ENCODE assay signal across 31 cellular contexts in genomic region chr19:950352-951066, GRCh38. TPM values are rescaled to one million over a fixed set of nuclear protein-coding genes. Genes with fewer than 3 reads are reported as not detected.
DNase-seq lines count a peak whose midpoint lies in the region; ATAC-seq and TF ChIP-seq lines count a peak whose summit lies in the region.
"Had no signal": no experiment of that assay in that cellular context is flagged by ENCODE, and none has a peak within 500 bp of the region (broad histone marks: within the 10 kb centered on the region; RNA-seq: fewer than 3 reads in every experiment).

No MANE protein-coding gene starts in this region.

- no peaks in the 10 kb centered on the region for H3K9me3 Mint-ChIP-seq in brain
- no peaks in the 10 kb centered on the region for H3K9me3 Mint-ChIP-seq in progenitor cell of endocrine pancreas (ENCODE audit: low read depth)
- no peaks in the 10 kb centered on the region for H3K9me3 Mint-ChIP-seq in activated naive CD4-positive, alpha-beta T cell treated with anti-CD3 and anti-CD28 coated beads for 36 hours
- H3K9me3 Mint-ChIP-seq: activated CD4-positive, alpha-beta memory T cell treated with anti-CD3 and anti-CD28 coated beads for 36 hours; CD4-positive, CD25-positive, alpha-beta regulatory T cell had no signal

- no peak overlapping the region for H2AFZ ChIP-seq in HCT116 (ENCODE audit: low read depth, low read length, poor library complexity, severe bottlenecking)
- H2AFZ ChIP-seq: PC-9 had no signal

- H3K36me3 Mint-ChIP-seq in brain = peaks cover 6% of the 10 kb centered on the region
- H3K36me3 Mint-ChIP-seq in progenitor cell of endocrine pancreas (ENCODE audit: insufficient read depth) = no peaks in the 10 kb centered on the region
- H3K36me3 Mint-ChIP-seq in activated naive CD4-positive, alpha-beta T cell treated with anti-CD3 and anti-CD28 coated beads for 36 hours (ENCODE audit: low read depth) = no peaks in the 10 kb centered on the region
- H3K36me3 Mint-ChIP-seq: activated CD4-positive, alpha-beta memory T cell treated with anti-CD3 and anti-CD28 coated beads for 36 hours; CD4-positive, CD25-positive, alpha-beta regulatory T cell had no signal

- no peak overlapping the region for H3K27ac ChIP-seq in HCT116 (ENCODE audit: low read depth, low read length)
- H3K27ac ChIP-seq: heart left ventricle, PC-9, thoracic aorta had no signal

- H3K4me1 Mint-ChIP-seq in brain (peaks cover 7% of the 10 kb centered on the region), progenitor cell of endocrine pancreas (ENCODE audit: low read depth) (peaks cover 24% of the 10 kb centered on the region)
- H3K4me1 Mint-ChIP-seq in activated naive CD4-positive, alpha-beta T cell treated with anti-CD3 and anti-CD28 coated beads for 36 hours (ENCODE audit: low read depth) = peaks cover 8% of the 10 kb centered on the region

- 0 out of 2 replicates have a peak, but pooled peaks cover 4% of the 10 kb centered on the region for H3K36me3 ChIP-seq in GM06990 (ENCODE audit: control insufficient read depth, insufficient read depth, low read length)
- no peaks in the 10 kb centered on the region; a peak in 1 of 4 replicates for H3K36me3 ChIP-seq in HCT116 (ENCODE audit: control insufficient read depth in 1 of 2, insufficient read depth in 2 of 2, low read length in 2 of 2)
- H3K36me3 ChIP-seq: thoracic aorta had no signal

- CTCF ChIA-PET in HCT116 (lab: Charles Lee) = no interaction called here
- CTCF ChIA-PET in activated naive CD4-positive, alpha-beta T cell treated with anti-CD3 and anti-CD28 coated beads for 36 hours (lab: Charles Lee) = no interaction called here

- H3K4me1 ChIP-seq in HCT116 (ENCODE audit: control insufficient read depth in 1 of 2, insufficient read depth in 2 of 2, low read length in 2 of 2) = peaks cover 47 to 70% of the 10 kb centered on the region in 2 experiments

- TF ChIP-seq CTCF in GM06990 (IDR thresholded peaks at IDR 0.05; ENCODE audit: insufficient read depth, low read length, poor library complexity, severe bottlenecking) (peak; percentile 3), HCT116 (IDR thresholded peaks at IDR 0.05 in 2 of 3, conservative IDR thresholded peaks at IDR 0.05 in 1 of 3; ENCODE audit: borderline replicate concordance in 1 of 3, insufficient read depth in 1 of 3, low read depth in 2 of 3, low read length in 2 of 3) (no peak), brain (conservative IDR thresholded peaks at IDR 0.05) (no peak), progenitor cell of endocrine pancreas (IDR thresholded peaks at IDR 0.05; ENCODE audit: unreplicated experiment) (no peak)

- TF ChIP-seq POLR2A in HCT116 (IDR thresholded peaks at IDR 0.05; ENCODE audit: borderline replicate concordance, extremely low read depth, insufficient read depth, insufficient read length) = no peak

- no peaks in the 10 kb centered on the region for H3K9me2 ChIP-seq in HCT116 (ENCODE audit: insufficient read depth)

- BruUV-seq in HCT116 (replicated peaks; lab: Mats Ljungman, UMichigan) = no TSS peak

- intact Hi-C loops in HCT116 (cut with micrococcal nuclease) = no loop called here
- intact Hi-C loops in activated naive CD4-positive, alpha-beta T cell treated with anti-CD3 and anti-CD28 coated beads for 36 hours (cut with micrococcal nuclease) = no loop called here

- DNase-seq in GM06990 (ENCODE audit: extremely low read depth, insufficient read length) = no peak
- no peak for DNase-seq in HCT116 (ENCODE audit: low read depth, low spot score)
- no peak for DNase-seq in progenitor cell of endocrine pancreas (ENCODE audit: low spot score, unreplicated experiment)
- DNase-seq in activated naive CD4-positive, alpha-beta T cell treated with anti-CD3 and anti-CD28 coated beads for 36 hours = no peak
- DNase-seq in NCI-H1436 treated with DMSO at 0.1 percent for 48 hours (lab: John Stamatoyannopoulos, UW) = no peak
- no peak for DNase-seq in pons (ENCODE audit: low spot score)
- DNase-seq: activated CD4-positive, alpha-beta memory T cell treated with anti-CD3 and anti-CD28 coated beads for 36 hours; activated CD4-positive, CD25-positive, alpha-beta regulatory T cell; activated effector memory CD4-positive, alpha-beta T cell treated with Interleukin-2 at 50 U/mL for 16 hours; body of pancreas; CD4-positive, CD25-positive, alpha-beta regulatory T cell; effector CD8-positive, alpha-beta T cell; erythroblast; foreskin fibroblast; H7; heart left ventricle; left cardiac atrium; NCI-H2081 treated with DMSO at 0.1 percent for 48 hours; NCI-H446; occipital lobe; PC-9; SHP77 treated with DMSO at 0.1 percent for 48 hours; stimulated activated CD4-positive, alpha-beta T cell treated with anti-CD3 and anti-CD28 coated beads, Interleukin-2, amount 100 ng/mL, for 48 hours; stimulated activated naive CD4-positive, alpha-beta T cell treated with Interleukin-2 at 50 U/mL for 16 hours; SW 1271 had no signal

- H3K27me3 ChIP-seq in GM06990 (replicated peaks; ENCODE audit: control insufficient read depth, insufficient read depth, low read length) (no peaks in the 10 kb centered on the region), HCT116 (ENCODE audit: insufficient read depth, low read length) (no peaks in the 10 kb centered on the region)
- H3K27me3 ChIP-seq: body of pancreas, heart left ventricle had no signal

- H3K27ac Mint-ChIP-seq in brain (peak overlapping the region in 3 of 5 experiments; percentile 9 to 69 (median 62)), progenitor cell of endocrine pancreas (peak overlapping the region; percentile 81)
- no peak overlapping the region for H3K27ac Mint-ChIP-seq in activated naive CD4-positive, alpha-beta T cell treated with anti-CD3 and anti-CD28 coated beads for 36 hours
- H3K27ac Mint-ChIP-seq: activated CD4-positive, alpha-beta memory T cell treated with anti-CD3 and anti-CD28 coated beads for 36 hours; CD4-positive, CD25-positive, alpha-beta regulatory T cell had no signal

- H3K4me3 Mint-ChIP-seq in brain (no peak overlapping the region), progenitor cell of endocrine pancreas (ENCODE audit: low read depth) (no peak overlapping the region)
- H3K4me3 Mint-ChIP-seq in activated naive CD4-positive, alpha-beta T cell treated with anti-CD3 and anti-CD28 coated beads for 36 hours = no peak overlapping the region
- H3K4me3 Mint-ChIP-seq: activated CD4-positive, alpha-beta memory T cell treated with anti-CD3 and anti-CD28 coated beads for 36 hours; CD4-positive, CD25-positive, alpha-beta regulatory T cell had no signal

- peaks cover 14% of the 10 kb centered on the region for H3K79me2 ChIP-seq in HCT116 (ENCODE audit: insufficient read depth, low read length)

- H3K27me3 Mint-ChIP-seq in brain = no peaks in the 10 kb centered on the region
- no peaks in the 10 kb centered on the region for H3K27me3 Mint-ChIP-seq in progenitor cell of endocrine pancreas
- H3K27me3 Mint-ChIP-seq in activated naive CD4-positive, alpha-beta T cell treated with anti-CD3 and anti-CD28 coated beads for 36 hours (ENCODE audit: low read depth) = no peaks in the 10 kb centered on the region
- H3K27me3 Mint-ChIP-seq: activated CD4-positive, alpha-beta memory T cell treated with anti-CD3 and anti-CD28 coated beads for 36 hours; CD4-positive, CD25-positive, alpha-beta regulatory T cell had no signal

- no peaks in the 10 kb centered on the region for H3K9me3 ChIP-seq in HCT116 (ENCODE audit: control insufficient read depth in 1 of 2, insufficient read depth in 1 of 2, low read depth in 1 of 2, low read length in 2 of 2)
- H3K9me3 ChIP-seq: body of pancreas, heart left ventricle, thoracic aorta had no signal

- POLR2A ChIA-PET in HCT116 (lab: Charles Lee) = no interaction called here

- RAD21 ChIA-PET in HCT116 (lab: Charles Lee; ENCODE audit: low non-redundant PET in 1 of 2, low total read pairs in 2 of 2, uncharacterized antibody in 2 of 2, unreplicated experiment in 2 of 2) = interaction anchor here in 1 of 2 experiments (0.6 kb wide), 1 partner anchor 185 kb away, joined by 3 read pairs; no protein-coding TSS in a partner anchor

- TF ChIP-seq RAD21 in HCT116 (IDR thresholded peaks at IDR 0.05; ENCODE audit: low read depth) = no peak

- no peaks in the 10 kb centered on the region for H4K20me1 ChIP-seq in HCT116 (ENCODE audit: insufficient read depth)

- ATAC-seq in HCT116 = no peak
- ATAC-seq in HG03457 (IDR thresholded peaks at IDR 0.05; ENCODE audit: unreplicated experiment) = no peak
- ATAC-seq: body of pancreas, heart left ventricle, left cardiac atrium had no signal

- H3K4me3 ChIP-seq in GM06990 (replicated peaks; ENCODE audit: low read depth, low read length) = peak overlapping the region; percentile 45
- no peak overlapping the region for H3K4me3 ChIP-seq in HCT116 (replicated peaks in 1 of 2; ENCODE audit: low read depth in 1 of 2, low read length in 2 of 2)
- H3K4me3 ChIP-seq: body of pancreas, heart left ventricle, PC-9, thoracic aorta had no signal

- no peak overlapping the region for H3K9ac ChIP-seq in HCT116 (ENCODE audit: low read length)

- H3K4me2 ChIP-seq in HCT116 (ENCODE audit: low read length) = peak overlapping the region; percentile 67; the same call in 1 of the 2 replicates
- H3K4me2 ChIP-seq: PC-9 had no signal

RNA-seq across cellular contexts. Expression of gene ARID3A, which starts 24.7 kb away (rescaled TPM):
- 21.8 TPM for total RNA-seq in HCT116 (2021; ENCODE audit: unreplicated experiment)
- polyA plus RNA-seq in HCT116 (2012) = 12.8 and 17.5 TPM in 2 replicates
- 3.0 TPM for polyA plus RNA-seq in brain (ENCODE audit: insufficient read depth, low read depth, low replicate concordance)
- 149 and 154 TPM in 2 replicates for total RNA-seq in progenitor cell of endocrine pancreas
- 10 to 100 TPM; 23.1 to 28.4 TPM for total RNA-seq in activated naive CD4-positive, alpha-beta T cell treated with anti-CD3 and anti-CD28 coated beads for 36 hours

RNA-seq across cellular contexts. Expression of gene KISS1R, which starts 33.4 kb away (rescaled TPM):
- total RNA-seq in HCT116 (2021; ENCODE audit: unreplicated experiment) (5.9 TPM), progenitor cell of endocrine pancreas (5.8 and 6.1 TPM in 2 replicates)
- 3.7 and 4.2 TPM in 2 replicates for polyA plus RNA-seq in HCT116 (2012)
- polyA plus RNA-seq in brain (ENCODE audit: insufficient read depth, low read depth, low replicate concordance) = 0.73 TPM
- total RNA-seq in activated naive CD4-positive, alpha-beta T cell treated with anti-CD3 and anti-CD28 coated beads for 36 hours = 1 to 10 TPM; 5.3 to 6.6 TPM
- total RNA-seq: heart left ventricle, left cardiac atrium, MCF 10A, myocyte, occipital lobe, PC-9, renal cortical epithelial cell, thoracic aorta had no signal
- polyA plus RNA-seq: heart left ventricle had no signal

RNA-seq across cellular contexts. Expression of gene WDR18, which starts 33.6 kb away (rescaled TPM):
- total RNA-seq in HCT116 (2021; ENCODE audit: unreplicated experiment) (124 TPM), progenitor cell of endocrine pancreas (71.8 and 72.3 TPM in 2 replicates)
- polyA plus RNA-seq in HCT116 (2012) = 104 and 106 TPM in 2 replicates
- 75.4 TPM for polyA plus RNA-seq in brain (ENCODE audit: insufficient read depth, low read depth, low replicate concordance)
- total RNA-seq in activated naive CD4-positive, alpha-beta T cell treated with anti-CD3 and anti-CD28 coated beads for 36 hours = 10 to 100 TPM; 77.8 to 82.0 TPM

RNA-seq across cellular contexts. Expression of gene R3HDM4, which starts 37.5 kb away (rescaled TPM):
- total RNA-seq in HCT116 (2021; ENCODE audit: unreplicated experiment) (92.3 TPM), progenitor cell of endocrine pancreas (61.4 and 63.1 TPM in 2 replicates)
- 88.5 and 90.3 TPM in 2 replicates for polyA plus RNA-seq in HCT116 (2012)
- polyA plus RNA-seq in brain (ENCODE audit: insufficient read depth, low read depth, low replicate concordance) = 96.1 TPM
- 100 to 1,000 TPM; 111 to 120 TPM for total RNA-seq in activated naive CD4-positive, alpha-beta T cell treated with anti-CD3 and anti-CD28 coated beads for 36 hours

RNA-seq across cellular contexts. Expression of gene GRIN3B, which starts 49.7 kb away (rescaled TPM):
- 0.69 TPM for total RNA-seq in HCT116 (2021; ENCODE audit: unreplicated experiment)
- polyA plus RNA-seq in HCT116 (2012) = 0.64 and 0.65 TPM in 2 replicates
- not detected for polyA plus RNA-seq in brain (ENCODE audit: insufficient read depth, low read depth, low replicate concordance)
- total RNA-seq in progenitor cell of endocrine pancreas = 1.4 and 1.5 TPM in 2 replicates
- total RNA-seq in activated naive CD4-positive, alpha-beta T cell treated with anti-CD3 and anti-CD28 coated beads for 36 hours = under 1 TPM in 1 of 2 experiments, not detected in 1; 0.10 TPM
- total RNA-seq: activated CD4-positive, alpha-beta memory T cell treated with anti-CD3 and anti-CD28 coated beads for 36 hours; CD4-positive, CD25-positive, alpha-beta regulatory T cell; MCF 10A; occipital lobe had no signal
- polyA plus RNA-seq: CD4-positive, CD25-positive, alpha-beta regulatory T cell had no signal
